In the genomic region with DNA sequence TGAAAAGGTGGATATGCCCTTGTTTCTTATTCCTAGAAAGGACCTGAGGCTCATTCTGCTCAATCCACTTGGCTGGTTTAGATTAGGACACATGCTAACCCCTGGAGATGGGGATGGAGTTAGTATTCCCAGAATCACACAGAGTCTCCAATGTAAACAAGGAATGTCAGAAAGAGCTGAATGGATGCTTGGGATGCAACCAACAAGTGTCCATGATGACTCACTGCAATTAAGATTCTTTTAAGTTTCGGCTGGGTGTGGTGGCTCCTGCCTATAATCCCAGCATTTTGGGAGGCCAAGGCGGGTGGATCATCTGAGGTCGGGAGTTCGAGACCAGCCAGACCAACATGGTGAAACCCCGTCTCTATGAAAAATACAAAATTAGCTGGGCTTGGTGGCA, we compare ENCODE assay signal across 26 cellular contexts.
"Had no signal": no experiment of that assay in that cellular context is flagged by ENCODE, and none has a peak within 500 bp of the region (broad histone marks: within the 10 kb centered on the region; RNA-seq: fewer than 3 reads in every experiment).

No MANE protein-coding gene starts in this region.

- H3K27me3 ChIP-seq: body of pancreas, esophagus muscularis mucosa, gastroesophageal sphincter had no signal

- H3K4me3 ChIP-seq: body of pancreas, esophagus muscularis mucosa, gastroesophageal sphincter had no signal

- H3K36me3 ChIP-seq: esophagus muscularis mucosa, gastroesophageal sphincter had no signal

- H3K4me1 ChIP-seq: gastroesophageal sphincter had no signal

- H3K27ac ChIP-seq: body of pancreas, esophagus muscularis mucosa, gastroesophageal sphincter had no signal

- H3K9me3 ChIP-seq: body of pancreas, esophagus muscularis mucosa, gastroesophageal sphincter had no signal

- ATAC-seq: activated CD4-positive, alpha-beta T cell treated with anti-CD3 and anti-CD28 coated beads for 36 hours; activated T-cell treated with anti-CD3 and anti-CD28 coated beads, Interleukin-2, amount 50 U/mL, for 72 hours; body of pancreas; effector memory CD8-positive, alpha-beta T cell; gastroesophageal sphincter had no signal

- DNase-seq: activated CD4-positive, alpha-beta memory T cell treated with anti-CD3 and anti-CD28 coated beads, Interleukin-2, amount 10 ng/mL, durations not matched to agents 7 days and 5 days; activated CD4-positive, alpha-beta T cell treated with anti-CD3 and anti-CD28 coated beads for 36 hours; activated CD4-positive, alpha-beta T cell treated with anti-CD3 and anti-CD28 coated beads, Interleukin-2, amount 10 ng/mL, durations not matched to agents 24 days and 14 days; activated CD4-positive, CD25-positive, alpha-beta regulatory T cell; activated CD4-positive, CD25-positive, alpha-beta regulatory T cell treated with anti-CD3 and anti-CD28 coated beads, Interleukin-2, amount 50 U/mL, for 72 hours; activated CD8-positive, alpha-beta memory T cell treated with anti-CD3 and anti-CD28 coated beads, Interleukin-2, amount 50 U/mL, for 48 hours; activated effector memory CD4-positive, alpha-beta T cell treated with Interleukin-2 at 50 U/mL for 16 hours; activated gamma-delta T cell treated with Interleukin-2 at 50 U/mL for 16 hours; activated naive CD4-positive, alpha-beta T cell treated with anti-CD3 and anti-CD28 coated beads, Interleukin-2, amount 50 U/mL, for 16 hours; activated naive CD4-positive, alpha-beta T cell treated with Interleukin-2 at 50 U/mL for 16 hours; activated T-cell treated with anti-CD3 and anti-CD28 coated beads for 4 hours; activated T-cell treated with anti-CD3 and anti-CD28 coated beads, Interleukin-2, amount 50 U/mL, for 24 hours; activated T-cell treated with anti-CD3 and anti-CD28 coated beads, Interleukin-2, amount 50 U/mL, for 72 hours; amniotic stem cell; anterior cingulate cortex; body of pancreas; caudate nucleus; cortex of kidney; dermis blood vessel endothelial cell; effector CD4-positive, alpha-beta T cell; effector memory CD8-positive, alpha-beta T cell; erythroblast; foreskin melanocyte; T-helper 2 cell had no signal
